Comparison of ENCODE assay signal across 8 cellular contexts in the genomic region with DNA sequence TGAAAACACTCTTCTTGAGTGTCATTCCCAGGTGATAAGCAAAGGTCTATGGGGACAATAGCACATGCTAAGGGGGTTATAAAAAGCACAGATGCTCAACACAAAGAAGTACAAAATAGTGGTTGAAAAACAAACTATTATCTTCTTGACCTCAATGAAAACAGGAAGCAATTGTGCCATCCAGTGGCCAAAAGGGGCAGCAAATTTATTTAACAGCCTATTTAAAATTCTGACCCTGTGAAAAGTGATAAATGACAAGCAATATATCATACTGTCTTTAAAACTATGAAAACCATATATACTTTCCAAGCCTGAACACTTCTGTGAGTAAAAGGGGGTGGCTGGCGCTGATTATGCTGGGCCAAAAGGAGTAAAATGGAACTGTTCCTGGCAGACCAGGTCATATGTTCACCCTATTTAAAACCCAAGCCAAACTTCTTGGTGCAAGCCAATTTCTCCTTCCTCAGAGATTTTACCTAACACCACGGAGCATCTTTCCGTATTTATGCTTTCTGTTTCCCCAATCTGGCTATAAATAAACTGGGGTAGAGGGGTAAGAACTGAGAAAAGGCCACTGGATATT. TPM values are rescaled to one million over a fixed set of nuclear protein-coding genes. Genes with fewer than 3 reads are reported as not detected.
A peak's percentile ranks its signal among the peaks of the same experiment; 100 is the strongest.
DNase-seq lines count a peak whose midpoint lies in the region; ATAC-seq and TF ChIP-seq lines count a peak whose summit lies in the region.

No MANE protein-coding gene starts in this region.

- H3K27me3 Mint-ChIP-seq in WTC11 (ENCODE audit: low read depth): no peaks in the 10 kb centered on the region

- POLR2A ChIA-PET in WTC11 (lab: Charles Lee): no interaction called here

- H3K27ac Mint-ChIP-seq in WTC11: no peak overlapping the region

- ATAC-seq in WTC11 (no peak), GM18873 (IDR thresholded peaks at IDR 0.05; ENCODE audit: low FRiP score, unreplicated experiment) (no peak)

- H3K4me3 ChIP-seq in skeletal muscle cell (ENCODE audit: low read depth, low read length): no peak overlapping the region

- TF ChIP-seq CTCF in AG09319 (IDR thresholded peaks at IDR 0.05; ENCODE audit: low read depth, low read length) (peak; percentile 74), WTC11 (IDR thresholded peaks at IDR 0.05) (peak; percentile 39)

- peak; percentile 8 for DNase-seq in AG09319 (ENCODE audit: extremely low read depth, low read depth)
- DNase-seq in GM03348 (ENCODE audit: low spot score): peak; percentile 43
- DNase-seq in NCI-H1417 treated with DMSO at 0.1 percent for 48 hours (lab: John Stamatoyannopoulos, UW): peak; percentile 33
- peak; percentile 28 for DNase-seq in WTC11 (ENCODE audit: low spot score)
- peak; percentile 54 for DNase-seq in glomerular visceral epithelial cell (ENCODE audit: extremely low spot score)
- peak; percentile 4 for DNase-seq in skeletal muscle cell (ENCODE audit: low read depth)
- no peak for DNase-seq in NK-92 (lab: John Stamatoyannopoulos, UW; ENCODE audit: unreplicated experiment)

- H3K9me3 Mint-ChIP-seq in WTC11: no peaks in the 10 kb centered on the region

- CTCF ChIA-PET in WTC11 (lab: Charles Lee): no interaction called here

- no peaks in the 10 kb centered on the region for H3K4me1 Mint-ChIP-seq in WTC11

- peaks cover 58% of the 10 kb centered on the region for H3K36me3 Mint-ChIP-seq in WTC11

- H3K4me3 Mint-ChIP-seq in WTC11: no peak overlapping the region

TF ChIP-seq in WTC11, 78 proteins besides CTCF, POLR2A, EP300 and RAD21:
- TF ChIP-seq FOXJ3 (CRISPR knock-in tag; IDR thresholded peaks at IDR 0.05; ENCODE audit: borderline replicate concordance) (no peak), GTF2I (CRISPR knock-in tag; conservative IDR thresholded peaks at IDR 0.05) (no peak), FOXP4 (CRISPR knock-in tag; IDR thresholded peaks at IDR 0.05) (no peak), SP1 (CRISPR knock-in tag; conservative IDR thresholded peaks at IDR 0.05) (no peak), KAT7 (CRISPR knock-in tag; IDR thresholded peaks at IDR 0.05; ENCODE audit: borderline replicate concordance) (no peak)
- TF ChIP-seq, protein P1, sequence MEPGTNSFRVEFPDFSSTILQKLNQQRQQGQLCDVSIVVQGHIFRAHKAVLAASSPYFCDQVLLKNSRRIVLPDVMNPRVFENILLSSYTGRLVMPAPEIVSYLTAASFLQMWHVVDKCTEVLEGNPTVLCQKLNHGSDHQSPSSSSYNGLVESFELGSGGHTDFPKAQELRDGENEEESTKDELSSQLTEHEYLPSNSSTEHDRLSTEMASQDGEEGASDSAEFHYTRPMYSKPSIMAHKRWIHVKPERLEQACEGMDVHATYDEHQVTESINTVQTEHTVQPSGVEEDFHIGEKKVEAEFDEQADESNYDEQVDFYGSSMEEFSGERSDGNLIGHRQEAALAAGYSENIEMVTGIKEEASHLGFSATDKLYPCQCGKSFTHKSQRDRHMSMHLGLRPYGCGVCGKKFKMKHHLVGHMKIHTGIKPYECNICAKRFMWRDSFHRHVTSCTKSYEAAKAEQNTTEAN (CRISPR knock-in tag; IDR thresholded peaks at IDR 0.05): no peak
- TF ChIP-seq, protein P2, sequence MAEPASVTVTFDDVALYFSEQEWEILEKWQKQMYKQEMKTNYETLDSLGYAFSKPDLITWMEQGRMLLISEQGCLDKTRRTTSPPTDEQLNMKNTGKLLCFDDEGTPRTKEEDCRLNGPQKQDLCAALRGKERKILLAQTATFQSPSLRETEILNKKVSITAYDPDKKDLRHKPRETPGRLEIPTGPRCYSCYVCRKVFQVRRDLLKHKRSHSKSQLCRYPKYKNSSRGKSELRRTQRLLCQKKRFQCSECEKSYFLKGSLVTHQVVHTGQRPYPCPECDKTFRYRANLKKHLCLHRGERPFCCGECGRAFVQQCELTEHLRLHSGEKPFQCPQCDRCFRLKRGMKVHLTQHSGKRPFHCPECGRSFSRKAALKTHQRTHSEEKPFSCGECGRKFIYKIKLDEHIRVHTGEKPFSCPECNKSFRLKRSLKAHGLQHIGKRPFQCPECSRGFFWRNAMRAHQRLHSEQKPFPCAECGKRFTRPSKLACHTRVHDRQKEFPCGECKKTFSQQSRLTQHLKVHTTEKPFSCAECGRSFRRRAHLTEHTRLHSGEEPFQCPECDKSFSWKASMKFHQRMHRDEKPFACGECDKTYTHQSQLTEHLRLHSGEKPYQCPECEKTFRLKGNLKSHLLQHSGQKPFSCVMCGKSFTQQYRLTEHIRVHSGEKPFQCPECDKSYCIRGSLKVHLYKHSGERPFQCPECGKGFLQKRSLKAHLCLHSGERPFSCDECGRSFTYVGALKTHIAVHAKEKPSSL (CRISPR knock-in tag; conservative IDR thresholded peaks at IDR 0.05): no peak

RNA-seq across cellular contexts. Expression of gene TEX10, which starts 29.7 kb away (rescaled TPM):
- total RNA-seq in WTC11 (2021): 47.6 to 64.7 TPM (median 50.5 TPM) in 3 replicates
